In the genomic region with DNA sequence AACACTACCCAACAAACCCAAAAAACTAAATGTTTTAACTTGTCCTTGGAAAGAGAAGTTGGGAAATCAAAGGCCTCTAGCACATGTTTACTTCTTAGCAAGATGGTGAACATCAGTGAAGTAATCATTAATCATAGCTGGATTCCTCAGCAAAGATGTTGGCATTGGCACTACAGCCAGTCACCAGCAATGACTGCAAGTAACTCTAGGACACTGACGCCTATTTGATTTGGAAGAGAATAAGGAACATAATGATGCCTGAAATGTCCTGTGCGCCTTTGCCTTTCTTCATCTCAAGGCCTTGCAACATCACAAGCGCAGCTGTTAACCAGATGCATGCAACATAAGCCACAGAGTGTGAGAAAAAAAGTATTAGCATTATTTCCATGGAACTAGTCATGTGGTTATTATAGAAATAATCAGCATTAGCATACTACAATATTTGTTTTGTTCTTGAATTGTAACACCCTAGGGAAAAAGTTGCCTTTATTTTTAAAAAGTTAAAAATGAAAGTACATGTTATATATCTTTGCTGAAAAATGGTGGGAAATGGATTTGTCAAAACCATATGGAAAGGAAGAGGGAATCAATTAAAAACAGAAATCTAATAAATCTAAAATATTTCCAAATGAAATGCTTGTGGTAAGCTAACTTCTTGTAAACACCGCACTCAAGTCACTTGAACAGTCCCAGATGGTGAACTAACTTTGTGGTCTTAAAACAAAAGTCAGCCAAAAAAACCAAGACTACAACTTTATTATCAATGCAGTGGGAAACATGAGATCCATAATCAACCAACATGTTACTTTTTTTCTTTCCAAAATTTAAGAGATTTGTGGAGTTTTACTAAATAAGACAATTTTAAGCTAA, we compare ENCODE assay signal across 9 cellular contexts. TPM values are rescaled to one million over a fixed set of nuclear protein-coding genes. Genes with fewer than 3 reads are reported as not detected.
A peak's percentile ranks its signal among the peaks of the same experiment; 100 is the strongest.
DNase-seq lines count a peak whose midpoint lies in the region; ATAC-seq and TF ChIP-seq lines count a peak whose summit lies in the region.
"Had no signal": no experiment of that assay in that cellular context is flagged by ENCODE, and none has a peak within 500 bp of the region (broad histone marks: within the 10 kb centered on the region; RNA-seq: fewer than 3 reads in every experiment).

No MANE protein-coding gene starts in this region.

- WGBS in esophagus, 2 donors, result 49 to 53% methylated on average over 4 of the region's 4 CpGs
- WGBS in endodermal cell (ENCODE audit: insufficient coverage in 1 of 2, insufficient read length in 1 of 2), 2 experiments, result 84 to 96% methylated on average over 3 to 4 of the region's 4 CpGs

- no peak overlapping the region for H3K4me3 ChIP-seq in NB4 (ENCODE audit: low read depth, low read length)
- H3K4me3 ChIP-seq in esophagus (ENCODE audit: low read depth in 1 of 2, low read length in 2 of 2), result no peak overlapping the region
- H3K4me3 ChIP-seq in naive thymus-derived CD4-positive, alpha-beta T cell (ENCODE audit: low read length), result no peak overlapping the region
- no peak overlapping the region for H3K4me3 ChIP-seq in endodermal cell (ENCODE audit: low read length)

- H3K27ac Mint-ChIP-seq in naive thymus-derived CD4-positive, alpha-beta T cell, result no peak overlapping the region
- no peak overlapping the region for H3K27ac Mint-ChIP-seq in activated CD4-positive, alpha-beta T cell treated with anti-CD3 and anti-CD28 coated beads, Interleukin-2, amount 10 ng/mL, durations not matched to agents 7 days and 5 days
- H3K27ac Mint-ChIP-seq in endodermal cell, result no peak overlapping the region

- H3K27me3 ChIP-seq in esophagus (ENCODE audit: control insufficient read depth in 1 of 2, insufficient read depth in 2 of 2, low read length in 2 of 2), result no peaks in the 10 kb centered on the region
- no peaks in the 10 kb centered on the region for H3K27me3 ChIP-seq in naive thymus-derived CD4-positive, alpha-beta T cell (ENCODE audit: control insufficient read depth in 2 of 2, insufficient read depth in 2 of 2, low read length in 2 of 2)
- no peaks in the 10 kb centered on the region for H3K27me3 ChIP-seq in endodermal cell (ENCODE audit: control insufficient read depth, insufficient read depth, low read length, poor library complexity, severe bottlenecking)

- intact Hi-C loops in naive thymus-derived CD4-positive, alpha-beta T cell (cut with micrococcal nuclease), result no loop called here

- CTCF ChIA-PET in naive thymus-derived CD4-positive, alpha-beta T cell (lab: Charles Lee), result interaction anchor here (0.5 to 3.8 kb wide), 6 partner anchors 28 to 712 kb away, joined by 3 to 26 read pairs (median 4); no protein-coding TSS in a partner anchor
- CTCF ChIA-PET in activated CD4-positive, alpha-beta T cell treated with anti-CD3 and anti-CD28 coated beads, Interleukin-2, amount 10 ng/mL, durations not matched to agents 7 days and 5 days (lab: Charles Lee), result interaction anchor here (0.9 kb wide), 1 partner anchor 730 kb away, joined by 4 read pairs; no protein-coding TSS in a partner anchor

- no peaks in the 10 kb centered on the region for H3K36me3 ChIP-seq in esophagus (ENCODE audit: control insufficient read depth in 2 of 2, insufficient read depth in 2 of 2, low read length in 1 of 2)
- H3K36me3 ChIP-seq in naive thymus-derived CD4-positive, alpha-beta T cell (ENCODE audit: control insufficient read depth in 2 of 3, insufficient read depth in 3 of 3, low read length in 3 of 3), result peaks cover 0 to 4% (median 3%) of the 10 kb centered on the region in 3 experiments
- H3K36me3 ChIP-seq in endodermal cell (ENCODE audit: control insufficient read depth, insufficient read depth, low read length), result peaks cover 4% of the 10 kb centered on the region

- H3K27me3 Mint-ChIP-seq in naive thymus-derived CD4-positive, alpha-beta T cell, result no peaks in the 10 kb centered on the region
- H3K27me3 Mint-ChIP-seq in activated CD4-positive, alpha-beta T cell treated with anti-CD3 and anti-CD28 coated beads, Interleukin-2, amount 10 ng/mL, durations not matched to agents 7 days and 5 days, result no peaks in the 10 kb centered on the region
- no peaks in the 10 kb centered on the region for H3K27me3 Mint-ChIP-seq in endodermal cell (ENCODE audit: insufficient read depth)

- H3K9me3 ChIP-seq in esophagus (ENCODE audit: control insufficient read depth in 2 of 2, insufficient read depth in 1 of 2, low read depth in 1 of 2, low read length in 1 of 2) (no peaks in the 10 kb centered on the region), endodermal cell (ENCODE audit: control insufficient read depth, low read length) (no peaks in the 10 kb centered on the region)
- H3K9me3 ChIP-seq in naive thymus-derived CD4-positive, alpha-beta T cell (ENCODE audit: control insufficient read depth in 2 of 3, low read length in 3 of 3), result no peaks in the 10 kb centered on the region

- no peak for TF ChIP-seq CTCF in NB4 (IDR thresholded peaks at IDR 0.05; ENCODE audit: low read depth, low read length)
- TF ChIP-seq CTCF in endodermal cell (conservative IDR thresholded peaks at IDR 0.05), result no peak

- no peak overlapping the region for H3K4me3 Mint-ChIP-seq in naive thymus-derived CD4-positive, alpha-beta T cell
- no peak overlapping the region for H3K4me3 Mint-ChIP-seq in activated CD4-positive, alpha-beta T cell treated with anti-CD3 and anti-CD28 coated beads, Interleukin-2, amount 10 ng/mL, durations not matched to agents 7 days and 5 days
- H3K4me3 Mint-ChIP-seq in endodermal cell, result no peak overlapping the region

- POLR2A ChIA-PET in naive thymus-derived CD4-positive, alpha-beta T cell (lab: Charles Lee), result interaction anchor here (0.9 to 1.0 kb wide), 2 partner anchors 12 to 36 kb away, joined by 3 read pairs; no protein-coding TSS in a partner anchor
- POLR2A ChIA-PET in activated CD4-positive, alpha-beta T cell treated with anti-CD3 and anti-CD28 coated beads, Interleukin-2, amount 10 ng/mL, durations not matched to agents 7 days and 5 days (lab: Charles Lee), result no interaction called here

- peak; percentile 78 for ATAC-seq in naive thymus-derived CD4-positive, alpha-beta T cell

- H3K9ac ChIP-seq in endodermal cell (ENCODE audit: extremely low read depth, low read length, poor library complexity, severe bottlenecking), result no peak overlapping the region

- H3K4me1 Mint-ChIP-seq in naive thymus-derived CD4-positive, alpha-beta T cell, result peaks cover 13 to 27% (median 22%) of the 10 kb centered on the region in 7 donors
- peaks cover 15% of the 10 kb centered on the region for H3K4me1 Mint-ChIP-seq in activated CD4-positive, alpha-beta T cell treated with anti-CD3 and anti-CD28 coated beads, Interleukin-2, amount 10 ng/mL, durations not matched to agents 7 days and 5 days
- no peaks in the 10 kb centered on the region for H3K4me1 Mint-ChIP-seq in endodermal cell

- DNase-seq in AG08395 (ENCODE audit: low spot score), result peak; percentile 76
- peak; percentile 65 for DNase-seq in NB4 (ENCODE audit: low read depth)
- DNase-seq in naive thymus-derived CD4-positive, alpha-beta T cell, result no peak
- no peak for DNase-seq in activated CD4-positive, alpha-beta T cell treated with anti-CD3 and anti-CD28 coated beads, Interleukin-2, amount 10 ng/mL, durations not matched to agents 7 days and 5 days
- no peak for DNase-seq in hippocampal formation (lab: John Stamatoyannopoulos, UW)
- DNase-seq in NCI-H446 treated with DMSO at 0.1 percent for 48 hours (lab: John Stamatoyannopoulos, UW), result no peak
- DNase-seq in endodermal cell, result no peak

- H3K36me3 Mint-ChIP-seq in naive thymus-derived CD4-positive, alpha-beta T cell, result peaks cover 0 to 25% (median 12%) of the 10 kb centered on the region in 5 donors
- H3K36me3 Mint-ChIP-seq in activated CD4-positive, alpha-beta T cell treated with anti-CD3 and anti-CD28 coated beads, Interleukin-2, amount 10 ng/mL, durations not matched to agents 7 days and 5 days (ENCODE audit: low read depth), result peaks cover 11% of the 10 kb centered on the region
- H3K36me3 Mint-ChIP-seq in endodermal cell (ENCODE audit: low read depth), result peaks cover 6% of the 10 kb centered on the region

- H3K27ac ChIP-seq in esophagus (ENCODE audit: low read depth in 2 of 2, low read length in 1 of 2), result peak overlapping the region; percentile 22 to 63
- no peak overlapping the region for H3K27ac ChIP-seq in naive thymus-derived CD4-positive, alpha-beta T cell (ENCODE audit: low read depth, low read length)
- no peak overlapping the region for H3K27ac ChIP-seq in endodermal cell (ENCODE audit: low read depth, low read length)
- H3K27ac ChIP-seq: VCaP had no signal

- no peaks in the 10 kb centered on the region for H3K9me3 Mint-ChIP-seq in naive thymus-derived CD4-positive, alpha-beta T cell
- H3K9me3 Mint-ChIP-seq in activated CD4-positive, alpha-beta T cell treated with anti-CD3 and anti-CD28 coated beads, Interleukin-2, amount 10 ng/mL, durations not matched to agents 7 days and 5 days, result no peaks in the 10 kb centered on the region
- no peaks in the 10 kb centered on the region for H3K9me3 Mint-ChIP-seq in endodermal cell

- TF ChIP-seq POLR2A in NB4 (IDR thresholded peaks at IDR 0.05; ENCODE audit: extremely low read depth, insufficient read length), result no peak

- H3K4me1 ChIP-seq in esophagus (ENCODE audit: control insufficient read depth in 2 of 2, insufficient read depth in 2 of 2, low read length in 1 of 2) (no peaks in the 10 kb centered on the region), endodermal cell (ENCODE audit: control insufficient read depth, insufficient read depth, low read length) (no peaks in the 10 kb centered on the region)
- H3K4me1 ChIP-seq in naive thymus-derived CD4-positive, alpha-beta T cell (ENCODE audit: control insufficient read depth in 2 of 2, insufficient read depth in 2 of 2, low read length in 2 of 2), result peaks cover 0 to 9% of the 10 kb centered on the region in 2 donors

RNA-seq across cellular contexts. Expression of a gene that starts 55.6 kb away (rescaled TPM):
- polyA plus RNA-seq in esophagus, result 10 to 100 TPM in 1 of 2 donors, 1 to 10 TPM in 1; 8.3 to 13.2 TPM
- total RNA-seq in naive thymus-derived CD4-positive, alpha-beta T cell, result 10 to 100 TPM; 34.1 to 43.0 (median 41.0) TPM
- 10 to 100 TPM; 11.7 to 22.2 TPM for polyA plus RNA-seq in naive thymus-derived CD4-positive, alpha-beta T cell
- total RNA-seq in activated CD4-positive, alpha-beta T cell treated with anti-CD3 and anti-CD28 coated beads, Interleukin-2, amount 10 ng/mL, durations not matched to agents 7 days and 5 days, result 10 to 100 TPM; 26.2 to 32.2 TPM
- 10 to 100 TPM; 32.8 to 35.0 TPM for total RNA-seq in endodermal cell
- polyA plus RNA-seq in endodermal cell (2013, experiment 1 of 2), result 17.8 TPM
- polyA plus RNA-seq in endodermal cell (2013, experiment 2 of 2), result 15.6 TPM

Comparison
In these comparisons a context has a peak if more than half of its experiments do, and no peak if none do; other contexts are left out.
1. DNase-seq: peak in AG08395 (single experiment) and NB4 (single experiment); none in naive thymus-derived CD4-positive, alpha-beta T cell (0 of 9), activated CD4-positive, alpha-beta T cell treated with anti-CD3 and anti-CD28 coated beads, Interleukin-2, amount 10 ng/mL, durations not matched to agents 7 days and 5 days (single experiment), hippocampal formation (0 of 2), NCI-H446 treated with DMSO at 0.1 percent for 48 hours (single experiment) and endodermal cell (single experiment).
2. H3K27ac ChIP-seq: peak in esophagus (2 of 2); none in naive thymus-derived CD4-positive, alpha-beta T cell (single experiment) and endodermal cell (single experiment).